ENCODE assay signal across 8 cellular contexts in genomic region chr5:124650960-124651662, GRCh38.
A peak's percentile ranks its signal among the peaks of the same experiment; 100 is the strongest.
DNase-seq lines count a peak whose midpoint lies in the region; ATAC-seq and TF ChIP-seq lines count a peak whose summit lies in the region.

No MANE protein-coding gene starts in this region.

- 0 out of 2 replicates have a peak overlapping the region, but pooled peaks have one; percentile 61 for H2AFZ ChIP-seq in MM.1S (ENCODE audit: low read length)

- H4K20me1 ChIP-seq in MM.1S (ENCODE audit: insufficient read depth, low read length): no peaks in the 10 kb centered on the region

- no peaks in the 10 kb centered on the region for H3K9me3 ChIP-seq in MM.1S (replicated peaks; ENCODE audit: insufficient read depth, low read length)
- H3K9me3 ChIP-seq in naive thymus-derived CD4-positive, alpha-beta T cell (ENCODE audit: control insufficient read depth in 2 of 3, low read length in 3 of 3): no peaks in the 10 kb centered on the region

- peaks cover 5 to 14% of the 10 kb centered on the region in 2 donors for H3K27me3 Mint-ChIP-seq in effector memory CD8-positive, alpha-beta T cell
- H3K27me3 Mint-ChIP-seq in naive thymus-derived CD4-positive, alpha-beta T cell: peaks cover 11 to 43% (median 27%) of the 10 kb centered on the region in 5 donors

- H3K27ac ChIP-seq in MM.1S (ENCODE audit: low read length): peak overlapping the region; percentile 96
- no peak overlapping the region for H3K27ac ChIP-seq in naive thymus-derived CD4-positive, alpha-beta T cell (ENCODE audit: low read depth, low read length)

- no peaks in the 10 kb centered on the region for H3K36me3 Mint-ChIP-seq in effector memory CD8-positive, alpha-beta T cell (ENCODE audit: insufficient read depth)
- H3K36me3 Mint-ChIP-seq in naive thymus-derived CD4-positive, alpha-beta T cell: peaks cover 0 to 9% (median 4%) of the 10 kb centered on the region in 5 donors

- peaks cover 23% of the 10 kb centered on the region for H3K4me1 ChIP-seq in MM.1S (ENCODE audit: low read length)
- peaks cover 4 to 21% of the 10 kb centered on the region in 2 donors for H3K4me1 ChIP-seq in naive thymus-derived CD4-positive, alpha-beta T cell (ENCODE audit: control insufficient read depth in 2 of 2, insufficient read depth in 2 of 2, low read length in 2 of 2)

- H3K9ac ChIP-seq in MM.1S (ENCODE audit: low read length): peak overlapping the region; percentile 58

- H3K27me3 ChIP-seq in MM.1S (replicated peaks; ENCODE audit: insufficient read depth, low read length): 0 out of 2 replicates have a peak, but pooled peaks cover 8% of the 10 kb centered on the region
- H3K27me3 ChIP-seq in naive thymus-derived CD4-positive, alpha-beta T cell (ENCODE audit: control insufficient read depth in 2 of 2, insufficient read depth in 2 of 2, low read length in 2 of 2): peaks cover 0 to 19% of the 10 kb centered on the region in 2 donors

- H3K4me2 ChIP-seq in MM.1S (ENCODE audit: low read depth, low read length): peak overlapping the region; percentile 78

- POLR2A ChIA-PET in AG04449 (lab: Yijun Ruan, JAX): interaction anchor here (0.6 to 0.8 kb wide), 2 partner anchors 10 to 31 kb away, joined by 4 read pairs; no protein-coding TSS in a partner anchor
- POLR2A ChIA-PET in naive thymus-derived CD4-positive, alpha-beta T cell (lab: Charles Lee): interaction anchor here (0.6 kb wide), 1 partner anchor 240 kb away, joined by 3 read pairs; no protein-coding TSS in a partner anchor

- DNase-seq in AG04449 (ENCODE audit: low read depth, low spot score): peak; percentile 69
- no peak for DNase-seq in MM.1S
- DNase-seq in effector memory CD8-positive, alpha-beta T cell: no peak
- DNase-seq in naive thymus-derived CD4-positive, alpha-beta T cell: no peak
- DNase-seq in pons (ENCODE audit: low spot score): no peak
- DNase-seq in AG20443 (ENCODE audit: low spot score): no peak
- DNase-seq in SKM-1 (lab: John Stamatoyannopoulos, UW; ENCODE audit: unreplicated experiment): no peak
- DNase-seq in middle frontal gyrus (ENCODE audit: extremely low spot score, low spot score): no peak

- H3K79me2 ChIP-seq in MM.1S (ENCODE audit: low read length): no peaks in the 10 kb centered on the region

- ATAC-seq in effector memory CD8-positive, alpha-beta T cell (replicated peaks): no peak
- no peak for ATAC-seq in naive thymus-derived CD4-positive, alpha-beta T cell

- CTCF ChIA-PET in AG04449 (lab: Yijun Ruan, JAX): no interaction called here
- CTCF ChIA-PET in naive thymus-derived CD4-positive, alpha-beta T cell (lab: Charles Lee): no interaction called here

- H3F3A ChIP-seq in MM.1S (ENCODE audit: insufficient read depth, low read length): peaks cover 19% of the 10 kb centered on the region

- no peak overlapping the region for H3K27ac Mint-ChIP-seq in effector memory CD8-positive, alpha-beta T cell
- H3K27ac Mint-ChIP-seq in naive thymus-derived CD4-positive, alpha-beta T cell: no peak overlapping the region

- no peaks in the 10 kb centered on the region for H3K36me3 ChIP-seq in MM.1S (replicated peaks; ENCODE audit: insufficient read depth, low read length)
- no peaks in the 10 kb centered on the region for H3K36me3 ChIP-seq in naive thymus-derived CD4-positive, alpha-beta T cell (ENCODE audit: control insufficient read depth in 2 of 3, insufficient read depth in 3 of 3, low read length in 3 of 3)

- intact Hi-C loops in naive thymus-derived CD4-positive, alpha-beta T cell (cut with micrococcal nuclease): loop anchor here in 1 of 2 donors (5.0 kb wide), 1 partner anchor 69 kb away; no protein-coding TSS in a partner anchor

- peak overlapping the region; percentile 17 to 45 for H3K4me3 Mint-ChIP-seq in effector memory CD8-positive, alpha-beta T cell
- peak overlapping the region in 8 of 10 donors; percentile 32 to 81 (median 55) for H3K4me3 Mint-ChIP-seq in naive thymus-derived CD4-positive, alpha-beta T cell

- H3K9me3 Mint-ChIP-seq in effector memory CD8-positive, alpha-beta T cell: peaks cover 0 to 4% of the 10 kb centered on the region in 2 donors
- H3K9me3 Mint-ChIP-seq in naive thymus-derived CD4-positive, alpha-beta T cell: peaks cover 0 to 8% (median 3%) of the 10 kb centered on the region in 11 donors

- H3K9me2 ChIP-seq in MM.1S (replicated peaks; ENCODE audit: insufficient read depth, low read length): no peaks in the 10 kb centered on the region

- TF ChIP-seq CTCF in AG04449 (IDR thresholded peaks at IDR 0.05; ENCODE audit: insufficient read depth, low read length, missing control alignments) (no peak), MM.1S (IDR thresholded peaks at IDR 0.05; ENCODE audit: low read length) (no peak)

- H3K4me3 ChIP-seq in AG04449 (ENCODE audit: low read depth, low read length) (peak overlapping the region; percentile 18), MM.1S (ENCODE audit: low read length) (peak overlapping the region; percentile 62)
- no peak overlapping the region for H3K4me3 ChIP-seq in naive thymus-derived CD4-positive, alpha-beta T cell (ENCODE audit: low read length)

- peaks cover 0 to 5% of the 10 kb centered on the region in 2 donors for H3K4me1 Mint-ChIP-seq in effector memory CD8-positive, alpha-beta T cell (ENCODE audit: low read depth in 2 of 2)
- peaks cover 14 to 47% (median 34%) of the 10 kb centered on the region in 7 donors for H3K4me1 Mint-ChIP-seq in naive thymus-derived CD4-positive, alpha-beta T cell
